8 cellular contexts compared by ENCODE assay signal in genomic region chr9:74096420-74096819, GRCh38.
"Had no signal": no experiment of that assay in that cellular context is flagged by ENCODE, and none has a peak within 500 bp of the region (broad histone marks: within the 10 kb centered on the region; RNA-seq: fewer than 3 reads in every experiment).

No MANE protein-coding gene starts in this region.

- H3K27ac ChIP-seq: GM23248 had no signal

- H2AFZ ChIP-seq: GM23248 had no signal

- DNase-seq: GM23248, H9, HCEC 1CT, IMR-90, KBM-7 had no signal

- H3K4me3 ChIP-seq: GM23248 had no signal

- FAIRE-seq: H1, H54, HTR-8/SVneo had no signal

- H3K9ac ChIP-seq: GM23248 had no signal
